ENCODE assay signal across 18 cellular contexts in the genomic region with DNA sequence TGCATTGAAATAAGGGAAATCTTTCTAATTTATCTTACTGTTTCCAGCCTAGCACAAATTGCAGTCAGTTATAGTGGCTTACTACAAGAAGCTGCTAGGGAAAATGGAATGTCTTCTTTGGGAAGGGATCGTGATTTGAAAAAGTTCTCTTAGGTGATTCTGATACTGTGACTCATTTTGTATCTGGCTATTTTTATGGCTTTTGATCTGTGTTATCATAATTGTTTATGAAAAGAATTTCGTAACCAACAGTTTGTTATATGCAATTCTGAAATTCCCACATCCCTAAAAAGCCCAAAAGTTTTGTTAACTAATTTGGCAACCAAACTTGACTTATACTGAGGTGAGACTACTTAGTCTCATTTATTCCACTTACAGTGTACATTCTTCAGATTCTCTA.
"Had no signal": no experiment of that assay in that cellular context is flagged by ENCODE, and none has a peak within 500 bp of the region (broad histone marks: within the 10 kb centered on the region; RNA-seq: fewer than 3 reads in every experiment).

No MANE protein-coding gene starts in this region.

- H3K36me3 Mint-ChIP-seq: natural killer cell; stimulated activated effector memory CD8-positive, alpha-beta T cell treated with anti-CD3 and anti-CD28 coated beads, Interleukin-12 subunit alpha, Interleukin-12 subunit beta, amount 100 ng/mL, for 72 hours had no signal

- ATAC-seq: gastroesophageal sphincter; natural killer cell; stimulated activated effector memory CD8-positive, alpha-beta T cell treated with anti-CD3 and anti-CD28 coated beads, Interleukin-12 subunit alpha, Interleukin-12 subunit beta, amount 100 ng/mL, for 72 hours had no signal

- H3K27ac ChIP-seq: epithelial cell of prostate, gastroesophageal sphincter, neutrophil, sigmoid colon, stomach had no signal

- H3K27me3 ChIP-seq: adrenal gland, gastroesophageal sphincter, neutrophil, sigmoid colon, stomach had no signal

- H3K9me3 Mint-ChIP-seq: activated T-cell treated with anti-CD3 and anti-CD28 coated beads, Interleukin-2, amount 50 U/mL, for 4 hours; endodermal cell; immature natural killer cell; natural killer cell; stimulated activated effector memory CD8-positive, alpha-beta T cell treated with anti-CD3 and anti-CD28 coated beads, Interleukin-12 subunit alpha, Interleukin-12 subunit beta, amount 100 ng/mL, for 72 hours; type B pancreatic cell had no signal

- H3K4me3 Mint-ChIP-seq: endodermal cell; immature natural killer cell; natural killer cell; stimulated activated effector memory CD8-positive, alpha-beta T cell treated with anti-CD3 and anti-CD28 coated beads, Interleukin-12 subunit alpha, Interleukin-12 subunit beta, amount 100 ng/mL, for 72 hours; type B pancreatic cell had no signal

- H3K4me3 ChIP-seq: gastroesophageal sphincter, sigmoid colon, stomach had no signal

- H3K9me3 ChIP-seq: adrenal gland, gastroesophageal sphincter, neutrophil, sigmoid colon, stomach had no signal

- DNase-seq: activated CD4-positive, alpha-beta T cell treated with anti-CD3 and anti-CD28 coated beads, Interleukin-2, amount 50 U/mL, for 1 hour; activated CD8-positive, alpha-beta memory T cell treated with anti-CD3 and anti-CD28 coated beads, Interleukin-2, amount 50 U/mL, for 4 hours; activated effector memory CD4-positive, alpha-beta T cell treated with Interleukin-2 at 50 U/mL for 16 hours; activated naive CD4-positive, alpha-beta T cell treated with anti-CD3 and anti-CD28 coated beads, Interleukin-2, amount 50 U/mL, for 16 hours; activated T-cell treated with anti-CD3 and anti-CD28 coated beads, Interleukin-2, amount 50 U/mL, for 4 hours; adrenal gland; endodermal cell; immature natural killer cell; mesenchymal stem cell; natural killer cell; sigmoid colon; stimulated activated CD4-positive, alpha-beta T cell treated with anti-CD3 and anti-CD28 coated beads, Interleukin-4, amount 100 ng/mL, for 24 hours; stomach had no signal

- H3K36me3 ChIP-seq: adrenal gland, gastroesophageal sphincter, neutrophil, sigmoid colon, stomach had no signal

- H3K27ac Mint-ChIP-seq: endodermal cell; stimulated activated effector memory CD8-positive, alpha-beta T cell treated with anti-CD3 and anti-CD28 coated beads, Interleukin-12 subunit alpha, Interleukin-12 subunit beta, amount 100 ng/mL, for 72 hours; type B pancreatic cell had no signal

- H3K27me3 Mint-ChIP-seq: type B pancreatic cell had no signal
